1 cellular context compared by ENCODE assay signal in the genomic region with DNA sequence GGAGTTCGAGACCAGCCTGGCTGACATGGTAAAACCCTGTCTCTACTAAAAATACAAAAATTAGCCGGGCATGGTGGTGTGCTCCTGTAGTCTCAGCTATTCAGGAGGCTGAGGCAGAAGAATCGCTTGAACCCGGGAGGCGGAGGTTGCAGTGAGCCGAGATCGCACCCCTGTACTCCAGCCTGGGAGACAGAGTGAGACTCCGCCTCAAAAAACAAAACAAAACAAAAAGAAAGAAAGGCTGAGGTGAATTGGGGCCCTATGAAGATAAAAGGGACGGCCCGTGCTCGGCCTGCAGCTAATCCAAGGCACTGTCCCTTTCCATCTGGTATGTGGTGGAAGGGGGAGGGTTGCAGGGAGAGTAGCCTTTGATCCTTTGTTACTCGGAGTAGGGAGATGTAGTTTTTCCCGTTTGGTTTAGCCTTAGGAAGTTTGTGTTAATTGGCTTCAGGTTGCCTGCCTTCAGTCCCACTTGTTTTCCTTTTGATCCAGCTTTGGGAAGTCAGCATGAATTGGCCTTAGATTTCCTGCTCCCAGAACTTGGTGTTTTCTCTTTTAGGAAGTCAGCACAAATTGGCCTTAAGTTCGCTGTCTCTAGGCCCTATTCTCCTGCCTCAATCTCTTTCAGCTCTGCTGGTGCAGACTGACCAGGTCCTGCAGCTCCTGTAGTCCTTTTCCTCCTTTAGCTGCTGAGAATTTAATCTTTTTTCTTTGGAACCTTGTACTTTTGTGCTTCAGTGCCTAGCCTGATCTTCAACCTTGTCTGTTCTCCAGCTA.
TF ChIP-seq lines count a peak whose summit lies in the region.

No MANE protein-coding gene starts in this region.

TF ChIP-seq in HepG2, 621 proteins besides CTCF, POLR2A, EP300 and RAD21 (continued from another document and continues in another):
- TF ChIP-seq, protein P1, sequence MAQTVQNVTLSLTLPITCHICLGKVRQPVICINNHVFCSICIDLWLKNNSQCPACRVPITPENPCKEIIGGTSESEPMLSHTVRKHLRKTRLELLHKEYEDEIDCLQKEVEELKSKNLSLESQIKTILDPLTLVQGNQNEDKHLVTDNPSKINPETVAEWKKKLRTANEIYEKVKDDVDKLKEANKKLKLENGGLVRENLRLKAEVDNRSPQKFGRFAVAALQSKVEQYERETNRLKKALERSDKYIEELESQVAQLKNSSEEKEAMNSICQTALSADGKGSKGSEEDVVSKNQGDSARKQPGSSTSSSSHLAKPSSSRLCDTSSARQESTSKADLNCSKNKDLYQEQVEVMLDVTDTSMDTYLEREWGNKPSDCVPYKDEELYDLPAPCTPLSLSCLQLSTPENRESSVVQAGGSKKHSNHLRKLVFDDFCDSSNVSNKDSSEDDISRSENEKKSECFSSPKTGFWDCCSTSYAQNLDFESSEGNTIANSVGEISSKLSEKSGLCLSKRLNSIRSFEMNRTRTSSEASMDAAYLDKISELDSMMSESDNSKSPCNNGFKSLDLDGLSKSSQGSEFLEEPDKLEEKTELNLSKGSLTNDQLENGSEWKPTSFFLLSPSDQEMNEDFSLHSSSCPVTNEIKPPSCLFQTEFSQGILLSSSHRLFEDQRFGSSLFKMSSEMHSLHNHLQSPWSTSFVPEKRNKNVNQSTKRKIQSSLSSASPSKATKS (CRISPR knock-in tag; IDR thresholded peaks at IDR 0.05), result no peak
- TF ChIP-seq, protein P2, sequence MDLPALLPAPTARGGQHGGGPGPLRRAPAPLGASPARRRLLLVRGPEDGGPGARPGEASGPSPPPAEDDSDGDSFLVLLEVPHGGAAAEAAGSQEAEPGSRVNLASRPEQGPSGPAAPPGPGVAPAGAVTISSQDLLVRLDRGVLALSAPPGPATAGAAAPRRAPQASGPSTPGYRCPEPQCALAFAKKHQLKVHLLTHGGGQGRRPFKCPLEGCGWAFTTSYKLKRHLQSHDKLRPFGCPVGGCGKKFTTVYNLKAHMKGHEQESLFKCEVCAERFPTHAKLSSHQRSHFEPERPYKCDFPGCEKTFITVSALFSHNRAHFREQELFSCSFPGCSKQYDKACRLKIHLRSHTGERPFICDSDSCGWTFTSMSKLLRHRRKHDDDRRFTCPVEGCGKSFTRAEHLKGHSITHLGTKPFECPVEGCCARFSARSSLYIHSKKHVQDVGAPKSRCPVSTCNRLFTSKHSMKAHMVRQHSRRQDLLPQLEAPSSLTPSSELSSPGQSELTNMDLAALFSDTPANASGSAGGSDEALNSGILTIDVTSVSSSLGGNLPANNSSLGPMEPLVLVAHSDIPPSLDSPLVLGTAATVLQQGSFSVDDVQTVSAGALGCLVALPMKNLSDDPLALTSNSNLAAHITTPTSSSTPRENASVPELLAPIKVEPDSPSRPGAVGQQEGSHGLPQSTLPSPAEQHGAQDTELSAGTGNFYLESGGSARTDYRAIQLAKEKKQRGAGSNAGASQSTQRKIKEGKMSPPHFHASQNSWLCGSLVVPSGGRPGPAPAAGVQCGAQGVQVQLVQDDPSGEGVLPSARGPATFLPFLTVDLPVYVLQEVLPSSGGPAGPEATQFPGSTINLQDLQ (CRISPR knock-in tag; IDR thresholded peaks at IDR 0.05), result no peak
- TF ChIP-seq, protein P3, sequence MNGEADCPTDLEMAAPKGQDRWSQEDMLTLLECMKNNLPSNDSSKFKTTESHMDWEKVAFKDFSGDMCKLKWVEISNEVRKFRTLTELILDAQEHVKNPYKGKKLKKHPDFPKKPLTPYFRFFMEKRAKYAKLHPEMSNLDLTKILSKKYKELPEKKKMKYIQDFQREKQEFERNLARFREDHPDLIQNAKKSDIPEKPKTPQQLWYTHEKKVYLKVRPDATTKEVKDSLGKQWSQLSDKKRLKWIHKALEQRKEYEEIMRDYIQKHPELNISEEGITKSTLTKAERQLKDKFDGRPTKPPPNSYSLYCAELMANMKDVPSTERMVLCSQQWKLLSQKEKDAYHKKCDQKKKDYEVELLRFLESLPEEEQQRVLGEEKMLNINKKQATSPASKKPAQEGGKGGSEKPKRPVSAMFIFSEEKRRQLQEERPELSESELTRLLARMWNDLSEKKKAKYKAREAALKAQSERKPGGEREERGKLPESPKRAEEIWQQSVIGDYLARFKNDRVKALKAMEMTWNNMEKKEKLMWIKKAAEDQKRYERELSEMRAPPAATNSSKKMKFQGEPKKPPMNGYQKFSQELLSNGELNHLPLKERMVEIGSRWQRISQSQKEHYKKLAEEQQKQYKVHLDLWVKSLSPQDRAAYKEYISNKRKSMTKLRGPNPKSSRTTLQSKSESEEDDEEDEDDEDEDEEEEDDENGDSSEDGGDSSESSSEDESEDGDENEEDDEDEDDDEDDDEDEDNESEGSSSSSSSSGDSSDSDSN (CRISPR knock-in tag; IDR thresholded peaks at IDR 0.05), result no peak; the same call in 1 of the 2 replicates
- 0 out of 2 replicates have a peak, but pooled peaks have one; percentile 69 for TF ChIP-seq MAF1 (CRISPR knock-in tag; IDR thresholded peaks at IDR 0.05; ENCODE audit: borderline replicate concordance)
- 0 out of 2 replicates have a peak, but pooled peaks have one; percentile 57 for TF ChIP-seq ZNF543 (CRISPR knock-in tag; IDR thresholded peaks at IDR 0.05)
- peak; percentile 76; the same call in 1 of the 2 replicates for TF ChIP-seq ZNF256 (CRISPR knock-in tag; conservative IDR thresholded peaks at IDR 0.05)
- peak; percentile 89; the same call in 1 of the 2 replicates for TF ChIP-seq ZNF772 (CRISPR knock-in tag; IDR thresholded peaks at IDR 0.05)
- no peak for TF ChIP-seq MXI1 (IDR thresholded peaks at IDR 0.05; ENCODE audit: borderline replicate concordance, low read depth, low read length)
- peak; percentile 16 for TF ChIP-seq RBM22 (optimal IDR thresholded peaks at IDR 0.05; ENCODE audit: low read length)
- no peak for TF ChIP-seq ZNF496 (CRISPR knock-in tag; IDR thresholded peaks at IDR 0.05; ENCODE audit: insufficient replicate concordance)
- TF ChIP-seq, protein P4, sequence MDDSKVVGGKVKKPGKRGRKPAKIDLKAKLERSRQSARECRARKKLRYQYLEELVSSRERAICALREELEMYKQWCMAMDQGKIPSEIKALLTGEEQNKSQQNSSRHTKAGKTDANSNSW (CRISPR knock-in tag; IDR thresholded peaks at IDR 0.05; ENCODE audit: borderline replicate concordance), result no peak
- TF ChIP-seq, protein P5, sequence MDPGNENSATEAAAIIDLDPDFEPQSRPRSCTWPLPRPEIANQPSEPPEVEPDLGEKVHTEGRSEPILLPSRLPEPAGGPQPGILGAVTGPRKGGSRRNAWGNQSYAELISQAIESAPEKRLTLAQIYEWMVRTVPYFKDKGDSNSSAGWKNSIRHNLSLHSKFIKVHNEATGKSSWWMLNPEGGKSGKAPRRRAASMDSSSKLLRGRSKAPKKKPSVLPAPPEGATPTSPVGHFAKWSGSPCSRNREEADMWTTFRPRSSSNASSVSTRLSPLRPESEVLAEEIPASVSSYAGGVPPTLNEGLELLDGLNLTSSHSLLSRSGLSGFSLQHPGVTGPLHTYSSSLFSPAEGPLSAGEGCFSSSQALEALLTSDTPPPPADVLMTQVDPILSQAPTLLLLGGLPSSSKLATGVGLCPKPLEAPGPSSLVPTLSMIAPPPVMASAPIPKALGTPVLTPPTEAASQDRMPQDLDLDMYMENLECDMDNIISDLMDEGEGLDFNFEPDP (CRISPR knock-in tag; conservative IDR thresholded peaks at IDR 0.05), result no peak
- TF ChIP-seq, protein P6, sequence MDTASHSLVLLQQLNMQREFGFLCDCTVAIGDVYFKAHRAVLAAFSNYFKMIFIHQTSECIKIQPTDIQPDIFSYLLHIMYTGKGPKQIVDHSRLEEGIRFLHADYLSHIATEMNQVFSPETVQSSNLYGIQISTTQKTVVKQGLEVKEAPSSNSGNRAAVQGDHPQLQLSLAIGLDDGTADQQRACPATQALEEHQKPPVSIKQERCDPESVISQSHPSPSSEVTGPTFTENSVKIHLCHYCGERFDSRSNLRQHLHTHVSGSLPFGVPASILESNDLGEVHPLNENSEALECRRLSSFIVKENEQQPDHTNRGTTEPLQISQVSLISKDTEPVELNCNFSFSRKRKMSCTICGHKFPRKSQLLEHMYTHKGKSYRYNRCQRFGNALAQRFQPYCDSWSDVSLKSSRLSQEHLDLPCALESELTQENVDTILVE (CRISPR knock-in tag; IDR thresholded peaks at IDR 0.05), result no peak; the same call in 1 of the 2 replicates
- no peak; the same call in none of the 2 replicates for TF ChIP-seq ZSCAN29 (CRISPR knock-in tag; conservative IDR thresholded peaks at IDR 0.05)
- no peak for TF ChIP-seq ZNF260 (CRISPR knock-in tag; IDR thresholded peaks at IDR 0.05; ENCODE audit: borderline replicate concordance, low read depth)
- no peak for TF ChIP-seq ZNF737 (CRISPR knock-in tag; IDR thresholded peaks at IDR 0.05; ENCODE audit: borderline replicate concordance)
- TF ChIP-seq NBN (conservative IDR thresholded peaks at IDR 0.05), result no peak
- TF ChIP-seq ZNF615 (CRISPR knock-in tag; IDR thresholded peaks at IDR 0.05; ENCODE audit: borderline replicate concordance), result 0 out of 2 replicates have a peak, but pooled peaks have one; percentile 6
- TF ChIP-seq CENPT (CRISPR knock-in tag; IDR thresholded peaks at IDR 0.05; ENCODE audit: low read depth), result no peak
- TF ChIP-seq HNF4G (IDR thresholded peaks at IDR 0.05; ENCODE audit: borderline replicate concordance, low read depth, low read length), result peak; percentile 93
- no peak; the same call in 1 of the 2 replicates for TF ChIP-seq HNF4G (CRISPR knock-in tag; IDR thresholded peaks at IDR 0.05; ENCODE audit: borderline replicate concordance, low read depth)
- no peak for TF ChIP-seq ZNF24 (IDR thresholded peaks at IDR 0.05)
- TF ChIP-seq, protein P7, sequence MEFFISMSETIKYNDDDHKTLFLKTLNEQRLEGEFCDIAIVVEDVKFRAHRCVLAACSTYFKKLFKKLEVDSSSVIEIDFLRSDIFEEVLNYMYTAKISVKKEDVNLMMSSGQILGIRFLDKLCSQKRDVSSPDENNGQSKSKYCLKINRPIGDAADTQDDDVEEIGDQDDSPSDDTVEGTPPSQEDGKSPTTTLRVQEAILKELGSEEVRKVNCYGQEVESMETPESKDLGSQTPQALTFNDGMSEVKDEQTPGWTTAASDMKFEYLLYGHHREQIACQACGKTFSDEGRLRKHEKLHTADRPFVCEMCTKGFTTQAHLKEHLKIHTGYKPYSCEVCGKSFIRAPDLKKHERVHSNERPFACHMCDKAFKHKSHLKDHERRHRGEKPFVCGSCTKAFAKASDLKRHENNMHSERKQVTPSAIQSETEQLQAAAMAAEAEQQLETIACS (CRISPR knock-in tag; IDR thresholded peaks at IDR 0.05), result no peak; the same call in 1 of the 2 replicates
- TF ChIP-seq ZKSCAN1 (IDR thresholded peaks at IDR 0.05; ENCODE audit: low read length), result no peak
- TF ChIP-seq, protein P8, sequence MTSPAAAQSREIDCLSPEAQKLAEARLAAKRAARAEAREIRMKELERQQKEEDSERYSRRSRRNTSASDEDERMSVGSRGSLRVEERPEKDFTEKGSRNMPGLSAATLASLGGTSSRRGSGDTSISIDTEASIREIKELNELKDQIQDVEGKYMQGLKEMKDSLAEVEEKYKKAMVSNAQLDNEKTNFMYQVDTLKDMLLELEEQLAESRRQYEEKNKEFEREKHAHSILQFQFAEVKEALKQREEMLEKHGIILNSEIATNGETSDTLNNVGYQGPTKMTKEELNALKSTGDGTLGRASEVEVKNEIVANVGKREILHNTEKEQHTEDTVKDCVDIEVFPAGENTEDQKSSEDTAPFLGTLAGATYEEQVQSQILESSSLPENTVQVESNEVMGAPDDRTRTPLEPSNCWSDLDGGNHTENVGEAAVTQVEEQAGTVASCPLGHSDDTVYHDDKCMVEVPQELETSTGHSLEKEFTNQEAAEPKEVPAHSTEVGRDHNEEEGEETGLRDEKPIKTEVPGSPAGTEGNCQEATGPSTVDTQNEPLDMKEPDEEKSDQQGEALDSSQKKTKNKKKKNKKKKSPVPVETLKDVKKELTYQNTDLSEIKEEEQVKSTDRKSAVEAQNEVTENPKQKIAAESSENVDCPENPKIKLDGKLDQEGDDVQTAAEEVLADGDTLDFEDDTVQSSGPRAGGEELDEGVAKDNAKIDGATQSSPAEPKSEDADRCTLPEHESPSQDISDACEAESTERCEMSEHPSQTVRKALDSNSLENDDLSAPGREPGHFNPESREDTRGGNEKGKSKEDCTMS (CRISPR knock-in tag; conservative IDR thresholded peaks at IDR 0.05), result no peak
- TF ChIP-seq, protein P9, sequence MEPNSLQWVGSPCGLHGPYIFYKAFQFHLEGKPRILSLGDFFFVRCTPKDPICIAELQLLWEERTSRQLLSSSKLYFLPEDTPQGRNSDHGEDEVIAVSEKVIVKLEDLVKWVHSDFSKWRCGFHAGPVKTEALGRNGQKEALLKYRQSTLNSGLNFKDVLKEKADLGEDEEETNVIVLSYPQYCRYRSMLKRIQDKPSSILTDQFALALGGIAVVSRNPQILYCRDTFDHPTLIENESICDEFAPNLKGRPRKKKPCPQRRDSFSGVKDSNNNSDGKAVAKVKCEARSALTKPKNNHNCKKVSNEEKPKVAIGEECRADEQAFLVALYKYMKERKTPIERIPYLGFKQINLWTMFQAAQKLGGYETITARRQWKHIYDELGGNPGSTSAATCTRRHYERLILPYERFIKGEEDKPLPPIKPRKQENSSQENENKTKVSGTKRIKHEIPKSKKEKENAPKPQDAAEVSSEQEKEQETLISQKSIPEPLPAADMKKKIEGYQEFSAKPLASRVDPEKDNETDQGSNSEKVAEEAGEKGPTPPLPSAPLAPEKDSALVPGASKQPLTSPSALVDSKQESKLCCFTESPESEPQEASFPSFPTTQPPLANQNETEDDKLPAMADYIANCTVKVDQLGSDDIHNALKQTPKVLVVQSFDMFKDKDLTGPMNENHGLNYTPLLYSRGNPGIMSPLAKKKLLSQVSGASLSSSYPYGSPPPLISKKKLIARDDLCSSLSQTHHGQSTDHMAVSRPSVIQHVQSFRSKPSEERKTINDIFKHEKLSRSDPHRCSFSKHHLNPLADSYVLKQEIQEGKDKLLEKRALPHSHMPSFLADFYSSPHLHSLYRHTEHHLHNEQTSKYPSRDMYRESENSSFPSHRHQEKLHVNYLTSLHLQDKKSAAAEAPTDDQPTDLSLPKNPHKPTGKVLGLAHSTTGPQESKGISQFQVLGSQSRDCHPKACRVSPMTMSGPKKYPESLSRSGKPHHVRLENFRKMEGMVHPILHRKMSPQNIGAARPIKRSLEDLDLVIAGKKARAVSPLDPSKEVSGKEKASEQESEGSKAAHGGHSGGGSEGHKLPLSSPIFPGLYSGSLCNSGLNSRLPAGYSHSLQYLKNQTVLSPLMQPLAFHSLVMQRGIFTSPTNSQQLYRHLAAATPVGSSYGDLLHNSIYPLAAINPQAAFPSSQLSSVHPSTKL (CRISPR knock-in tag; IDR thresholded peaks at IDR 0.05), result peak; percentile 87
- peak; percentile 88 for TF ChIP-seq ZFX (CRISPR knock-in tag; IDR thresholded peaks at IDR 0.05; ENCODE audit: low read depth)
- TF ChIP-seq, protein P10, sequence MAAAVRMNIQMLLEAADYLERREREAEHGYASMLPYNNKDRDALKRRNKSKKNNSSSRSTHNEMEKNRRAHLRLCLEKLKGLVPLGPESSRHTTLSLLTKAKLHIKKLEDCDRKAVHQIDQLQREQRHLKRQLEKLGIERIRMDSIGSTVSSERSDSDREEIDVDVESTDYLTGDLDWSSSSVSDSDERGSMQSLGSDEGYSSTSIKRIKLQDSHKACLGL (CRISPR knock-in tag; IDR thresholded peaks at IDR 0.05), result no peak
- peak; percentile 71 for TF ChIP-seq RXRB (CRISPR knock-in tag; IDR thresholded peaks at IDR 0.05; ENCODE audit: borderline replicate concordance)
- peak; percentile 82 for TF ChIP-seq SAP130 (CRISPR knock-in tag; IDR thresholded peaks at IDR 0.05; ENCODE audit: low read depth)
